ENCODE assay signal across 8 cellular contexts in genomic region chr1:234601217-234602017, GRCh38. TPM values are rescaled to one million over a fixed set of nuclear protein-coding genes. Genes with fewer than 3 reads are reported as not detected.
DNase-seq lines count a peak whose midpoint lies in the region; ATAC-seq and TF ChIP-seq lines count a peak whose summit lies in the region.

No MANE protein-coding gene starts in this region.

- peak overlapping the region; percentile 95 for H3K27ac ChIP-seq in CD4-positive, alpha-beta T cell (ENCODE audit: low read depth, low read length)
- H3K27ac ChIP-seq in HL-60 (replicated peaks): peak overlapping the region; percentile 99
- peak overlapping the region; percentile 100 for H3K27ac ChIP-seq in epithelial cell of prostate
- peak overlapping the region; percentile 99 for H3K27ac ChIP-seq in psoas muscle

- POLR2A ChIA-PET in CD4-positive, alpha-beta T cell (lab: Charles Lee): interaction anchor here (0.8 to 6.3 kb wide), 15 partner anchors 10 to 723 kb away, joined by 3 to 291 read pairs (median 6); partner anchors contain the start of genes IRF2BP2, RBM34 and TARBP1

- H3K27ac Mint-ChIP-seq in CD4-positive, alpha-beta T cell: peak overlapping the region; percentile 98

- H3K4me1 ChIP-seq in psoas muscle: peaks cover 53% of the 10 kb centered on the region

- H3K9me3 Mint-ChIP-seq in CD4-positive, alpha-beta T cell: no peaks in the 10 kb centered on the region

- peak in 3 of 10 experiments; percentile 12 to 36 (median 20) for DNase-seq in CD4-positive, alpha-beta T cell
- DNase-seq in HL-60 (ENCODE audit: low read depth in 1 of 2, low spot score in 1 of 2) (peak; percentile 72 to 82), SKM-1 treated with dmso at 0.1 percent for 144 hours (lab: John Stamatoyannopoulos, UW; ENCODE audit: unreplicated experiment) (peak; percentile 93), epithelial cell of prostate (ENCODE audit: low read depth, low spot score) (no peak), psoas muscle (no peak), GDM1 (lab: John Stamatoyannopoulos, UW) (no peak), GM19240 (ENCODE audit: insufficient read length, low spot score) (no peak)

- H3K4me3 ChIP-seq in HL-60 (replicated peaks; ENCODE audit: insufficient read depth, low read length): no peak overlapping the region
- peak overlapping the region; percentile 67 for H3K4me3 ChIP-seq in psoas muscle

- no peaks in the 10 kb centered on the region for H3K27me3 ChIP-seq in CD4-positive, alpha-beta T cell (ENCODE audit: control insufficient read depth, insufficient read depth, low read length)
- H3K27me3 ChIP-seq in HL-60 (ENCODE audit: insufficient read depth, poor library complexity, severe bottlenecking) (no peaks in the 10 kb centered on the region), psoas muscle (ENCODE audit: insufficient read depth in 3 of 3, low read length in 2 of 3) (no peaks in the 10 kb centered on the region)

- CTCF ChIA-PET in CD4-positive, alpha-beta T cell (lab: Charles Lee): interaction anchor here (0.6 to 2.3 kb wide), 5 partner anchors 11 to 483 kb away, joined by 3 to 9 read pairs (median 3); no protein-coding TSS in a partner anchor

- peak; percentile 47 for ATAC-seq in CD4-positive, alpha-beta T cell (ENCODE audit: poor library complexity)
- no peak for ATAC-seq in psoas muscle
- ATAC-seq in HG03354 (IDR thresholded peaks at IDR 0.05; ENCODE audit: poor library complexity, severe bottlenecking, unreplicated experiment): no peak

- intact Hi-C loops in CD4-positive, alpha-beta T cell (cut with DNase I, micrococcal nuclease): loop anchor here (5.0 to 10.0 kb wide), 2 partner anchors 229 to 723 kb away; partner anchors contain the start of genes ARID4B (in 1 of the 2), COA6 (in 1 of the 2) and GGPS1 (in 1 of the 2)
- intact Hi-C loops in psoas muscle (cut with DNase I): loop anchor here in 1 of 2 donors (10.0 kb wide), 1 partner anchor 373 kb away; no protein-coding TSS in a partner anchor

- H3K27me3 Mint-ChIP-seq in CD4-positive, alpha-beta T cell: no peaks in the 10 kb centered on the region

- TF ChIP-seq CTCF in CD4-positive, alpha-beta T cell (IDR thresholded peaks at IDR 0.05): no peak
- TF ChIP-seq CTCF in HL-60 (IDR thresholded peaks at IDR 0.05; ENCODE audit: insufficient read depth, low read length): no peak
- no peak for TF ChIP-seq CTCF in psoas muscle (IDR thresholded peaks at IDR 0.05)

- peak overlapping the region; percentile 90 for H3K4me3 Mint-ChIP-seq in CD4-positive, alpha-beta T cell

- 14 to 23% (median 18%) methylated on average over 10 of the region's 10 CpGs for WGBS in psoas muscle, 3 donors

- H3K36me3 ChIP-seq in psoas muscle (ENCODE audit: insufficient read depth in 1 of 2, low read depth in 1 of 2): peaks cover 0 to 6% of the 10 kb centered on the region in 2 donors

- peaks cover 42% of the 10 kb centered on the region for H3K36me3 Mint-ChIP-seq in CD4-positive, alpha-beta T cell (ENCODE audit: low read depth)

- no peaks in the 10 kb centered on the region for H3K9me3 ChIP-seq in CD4-positive, alpha-beta T cell (ENCODE audit: control insufficient read depth, low read length)
- no peaks in the 10 kb centered on the region for H3K9me3 ChIP-seq in psoas muscle

- H3K4me1 Mint-ChIP-seq in CD4-positive, alpha-beta T cell (ENCODE audit: low read depth): peaks cover 76% of the 10 kb centered on the region

RNA-seq across cellular contexts. Expression of gene IRF2BP2, which starts 8.6 kb away (rescaled TPM):
- 100 to 1,000 TPM; 580 to 609 TPM for total RNA-seq in CD4-positive, alpha-beta T cell
- total RNA-seq in psoas muscle: 100 to 1,000 TPM in 1 of 4 donors, 10 to 100 TPM in 3; 73.4 to 116 (median 87.8) TPM
- 10 to 100 TPM; 53.6 to 63.6 (median 56.4) TPM for polyA plus RNA-seq in psoas muscle

Comparison
In these comparisons a context has a peak if more than half of its experiments do, and no peak if none do; other contexts are left out.
1. DNase-seq: peak in HL-60 (2 of 2) and SKM-1 treated with dmso at 0.1 percent for 144 hours (single experiment); none in epithelial cell of prostate (single experiment), psoas muscle (0 of 2), GDM1 (single experiment) and GM19240 (single experiment).
2. RNA of gene IRF2BP2, which starts 8.6 kb away (total RNA-seq): 580 to 609 TPM in CD4-positive, alpha-beta T cell; 73.4 to 116 TPM in psoas muscle; every median in the first group is over 4 times any median in the second.
3. Peak in every context shown above with its lines, with median percentiles within 50 percentile points of each other: H3K27ac ChIP-seq.